In the genomic region with DNA sequence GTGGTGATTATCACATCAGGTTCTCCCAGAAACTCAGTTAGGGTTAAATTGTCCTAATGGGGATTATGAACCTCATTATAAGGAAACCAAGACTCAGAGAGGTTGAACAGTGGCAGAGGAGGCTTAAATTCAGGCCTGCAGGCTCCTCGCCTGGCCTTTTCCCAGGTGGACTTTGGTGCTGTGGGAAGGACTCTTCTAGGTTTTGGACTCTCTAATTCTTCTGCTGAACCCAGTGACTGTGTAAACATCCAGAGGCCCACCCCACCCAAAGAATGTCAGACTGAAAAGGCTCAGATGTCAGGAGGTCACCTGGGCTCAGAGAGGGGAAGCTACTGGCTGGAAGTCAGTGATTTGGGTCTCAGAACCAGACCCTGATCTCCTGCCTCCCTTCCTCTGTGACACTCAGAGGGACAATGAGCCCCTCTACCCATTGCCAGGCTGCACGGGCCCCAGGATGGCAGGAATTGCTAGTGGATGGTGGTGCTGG, we compare ENCODE assay signal across 1 cellular context.
TF ChIP-seq lines count a peak whose summit lies in the region.

No MANE protein-coding gene starts in this region.

TF ChIP-seq in SK-N-SH treated with all-trans-retinoic acid at 6 μM for 48 hours, 23 proteins besides CTCF, POLR2A, EP300 and RAD21 (continued from another document):
- TF ChIP-seq, protein P1, sequence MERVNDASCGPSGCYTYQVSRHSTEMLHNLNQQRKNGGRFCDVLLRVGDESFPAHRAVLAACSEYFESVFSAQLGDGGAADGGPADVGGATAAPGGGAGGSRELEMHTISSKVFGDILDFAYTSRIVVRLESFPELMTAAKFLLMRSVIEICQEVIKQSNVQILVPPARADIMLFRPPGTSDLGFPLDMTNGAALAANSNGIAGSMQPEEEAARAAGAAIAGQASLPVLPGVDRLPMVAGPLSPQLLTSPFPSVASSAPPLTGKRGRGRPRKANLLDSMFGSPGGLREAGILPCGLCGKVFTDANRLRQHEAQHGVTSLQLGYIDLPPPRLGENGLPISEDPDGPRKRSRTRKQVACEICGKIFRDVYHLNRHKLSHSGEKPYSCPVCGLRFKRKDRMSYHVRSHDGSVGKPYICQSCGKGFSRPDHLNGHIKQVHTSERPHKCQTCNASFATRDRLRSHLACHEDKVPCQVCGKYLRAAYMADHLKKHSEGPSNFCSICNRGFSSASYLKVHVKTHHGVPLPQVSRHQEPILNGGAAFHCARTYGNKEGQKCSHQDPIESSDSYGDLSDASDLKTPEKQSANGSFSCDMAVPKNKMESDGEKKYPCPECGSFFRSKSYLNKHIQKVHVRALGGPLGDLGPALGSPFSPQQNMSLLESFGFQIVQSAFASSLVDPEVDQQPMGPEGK (CRISPR knock-in tag; IDR thresholded peaks at IDR 0.05; ENCODE audit: borderline replicate concordance) = no peak
- TF ChIP-seq ESRRG (CRISPR knock-in tag; IDR thresholded peaks at IDR 0.05) = no peak
- TF ChIP-seq TCF4 (CRISPR knock-in tag; IDR thresholded peaks at IDR 0.05; ENCODE audit: borderline replicate concordance) = no peak
- TF ChIP-seq CSDC2 (CRISPR knock-in tag; IDR thresholded peaks at IDR 0.05) = no peak
- no peak for TF ChIP-seq ZC3H10 (CRISPR knock-in tag; IDR thresholded peaks at IDR 0.05)
- TF ChIP-seq GLIS3 (CRISPR knock-in tag; IDR thresholded peaks at IDR 0.05) = no peak
- TF ChIP-seq, protein P2, sequence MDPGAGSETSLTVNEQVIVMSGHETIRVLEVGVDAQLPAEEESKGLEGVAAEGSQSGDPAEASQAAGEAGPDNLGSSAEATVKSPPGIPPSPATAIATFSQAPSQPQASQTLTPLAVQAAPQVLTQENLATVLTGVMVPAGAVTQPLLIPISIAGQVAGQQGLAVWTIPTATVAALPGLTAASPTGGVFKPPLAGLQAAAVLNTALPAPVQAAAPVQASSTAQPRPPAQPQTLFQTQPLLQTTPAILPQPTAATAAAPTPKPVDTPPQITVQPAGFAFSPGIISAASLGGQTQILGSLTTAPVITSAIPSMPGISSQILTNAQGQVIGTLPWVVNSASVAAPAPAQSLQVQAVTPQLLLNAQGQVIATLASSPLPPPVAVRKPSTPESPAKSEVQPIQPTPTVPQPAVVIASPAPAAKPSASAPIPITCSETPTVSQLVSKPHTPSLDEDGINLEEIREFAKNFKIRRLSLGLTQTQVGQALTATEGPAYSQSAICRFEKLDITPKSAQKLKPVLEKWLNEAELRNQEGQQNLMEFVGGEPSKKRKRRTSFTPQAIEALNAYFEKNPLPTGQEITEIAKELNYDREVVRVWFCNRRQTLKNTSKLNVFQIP (CRISPR knock-in tag; IDR thresholded peaks at IDR 0.05; ENCODE audit: borderline replicate concordance, low read depth) = no peak
